In genomic region chr3:46433118-46433517, GRCh38 we compare ENCODE assay signal across 10 cellular contexts. TPM values are rescaled to one million over a fixed set of nuclear protein-coding genes. Genes with fewer than 3 reads are reported as not detected.
"Had no signal": no experiment of that assay in that cellular context is flagged by ENCODE, and none has a peak within 500 bp of the region (broad histone marks: within the 10 kb centered on the region; RNA-seq: fewer than 3 reads in every experiment).

No MANE protein-coding gene starts in this region.

RNA-seq across cellular contexts. Expression of gene CCRL2, which starts 26.1 kb away (rescaled TPM):
- total RNA-seq: chondrocyte, mesothelial cell of epicardium, WTC11 had no signal
- polyA plus RNA-seq: neural cell had no signal

RNA-seq across cellular contexts. Expression of gene LTF, which starts 31.6 kb away (rescaled TPM):
- total RNA-seq: activated CD4-positive, alpha-beta memory T cell treated with anti-CD3 and anti-CD28 coated beads, Interleukin-2, amount 10 ng/mL, durations not matched to agents 7 days and 5 days; activated CD4-positive, alpha-beta T cell treated with anti-CD3 and anti-CD28 coated beads, Interleukin-2, amount 10 ng/mL, durations not matched to agents 7 days and 5 days; chondrocyte; fibroblast of lung; kidney epithelial cell; mesothelial cell of epicardium; T-helper 2 cell treated with Interferon-gamma antibody and Interleukin-4, amounts not matched to agents 100 ng/mL and 5 ng/mL, for 36 hours had no signal
- polyA plus RNA-seq: fibroblast of lung, immature natural killer cell, neural cell had no signal
